1 cellular context compared by ENCODE assay signal in genomic region chr5:172602712-172603289, GRCh38.
TF ChIP-seq lines count a peak whose summit lies in the region.

No MANE protein-coding gene starts in this region.

TF ChIP-seq in HepG2, 621 proteins besides CTCF, POLR2A, EP300 and RAD21:
- TF ChIP-seq ZNF629 (CRISPR knock-in tag; conservative IDR thresholded peaks at IDR 0.05), result 0 out of 2 replicates have a peak, but pooled peaks have one; percentile 12
- no peak for TF ChIP-seq ZFP36 (IDR thresholded peaks at IDR 0.05; ENCODE audit: borderline replicate concordance, low read depth, low read length, partially characterized antibody)
TF ChIP-seq in HepG2: peak in this region for 1.
